1 cellular context compared by ENCODE assay signal in genomic region chr4:38242110-38242509, GRCh38.
TF ChIP-seq lines count a peak whose summit lies in the region.

No MANE protein-coding gene starts in this region.

TF ChIP-seq in IMR-90, 13 proteins besides CTCF, POLR2A, EP300 and RAD21 (continued from another document):
- no peak for TF ChIP-seq ELK1 (IDR thresholded peaks at IDR 0.05; ENCODE audit: borderline replicate concordance, low read depth, low read length)
- no peak for TF ChIP-seq SMC3 (IDR thresholded peaks at IDR 0.05; ENCODE audit: low read depth, low read length)
- TF ChIP-seq USF2 (IDR thresholded peaks at IDR 0.05; ENCODE audit: low read depth, low read length) = no peak
- no peak for TF ChIP-seq RFX5 (IDR thresholded peaks at IDR 0.05; ENCODE audit: low read depth, low read length)
- no peak for TF ChIP-seq BHLHE40 (IDR thresholded peaks at IDR 0.05; ENCODE audit: low read depth, low read length)
- no peak for TF ChIP-seq MAFK (IDR thresholded peaks at IDR 0.05; ENCODE audit: low read depth, low read length)
- no peak for TF ChIP-seq MAZ (IDR thresholded peaks at IDR 0.05; ENCODE audit: borderline replicate concordance, low read depth, low read length)
